ENCODE assay signal across 1 cellular context in genomic region chr9:132125944-132126720, GRCh38.
TF ChIP-seq lines count a peak whose summit lies in the region.

No MANE protein-coding gene starts in this region.

TF ChIP-seq in endothelial cell of umbilical vein, 7 proteins besides CTCF, POLR2A, EP300 and RAD21:
- TF ChIP-seq MYC (IDR thresholded peaks at IDR 0.05; ENCODE audit: low read depth, low read length) (no peak), EZH2 (IDR thresholded peaks at IDR 0.05; ENCODE audit: borderline replicate concordance, low read depth, low read length, severe bottlenecking) (no peak), GATA2 (IDR thresholded peaks at IDR 0.05; ENCODE audit: insufficient read depth, insufficient read length, low read depth, low read length) (peak; percentile 85), POLR2AphosphoS5 (IDR thresholded peaks at IDR 0.05; ENCODE audit: insufficient read depth, low read depth, low read length) (no peak)
